20 cellular contexts compared by ENCODE assay signal in the genomic region with DNA sequence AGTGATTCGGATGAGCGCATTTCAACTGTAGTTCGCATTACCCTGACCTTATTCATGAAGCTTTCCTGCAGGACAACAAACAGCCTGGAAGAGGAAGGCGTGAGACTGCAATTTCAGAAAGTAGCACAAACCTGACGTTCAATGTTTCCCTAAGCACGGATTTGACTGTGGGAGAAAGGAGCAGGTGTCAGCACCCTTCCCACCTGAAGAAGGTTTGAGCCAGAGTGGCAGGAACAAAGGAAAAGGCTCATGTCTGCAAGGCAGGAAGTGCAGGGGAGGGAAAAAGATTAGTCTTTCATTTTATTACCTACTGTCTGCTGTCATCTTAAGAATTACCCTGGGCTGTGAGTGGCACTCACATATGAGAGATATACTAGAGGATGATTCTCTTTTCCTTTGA.
"Had no signal": no experiment of that assay in that cellular context is flagged by ENCODE, and none has a peak within 500 bp of the region (broad histone marks: within the 10 kb centered on the region; RNA-seq: fewer than 3 reads in every experiment).

No MANE protein-coding gene starts in this region.

- H3K4me1 ChIP-seq: colonic mucosa had no signal

- H3K4me2 ChIP-seq: PC-9 had no signal

- H3K27me3 ChIP-seq: adrenal gland, colonic mucosa had no signal

- H3K36me3 ChIP-seq: adrenal gland, colonic mucosa had no signal

- H2AFZ ChIP-seq: PC-9 had no signal

- H3K4me3 ChIP-seq: adrenal gland, colonic mucosa, K562, PC-9 had no signal

- H3K27ac ChIP-seq: adrenal gland, colonic mucosa, PC-9 had no signal

- DNase-seq: activated CD4-positive, alpha-beta memory T cell treated with anti-CD3 and anti-CD28 coated beads, Interleukin-2, amount 10 ng/mL, durations not matched to agents 7 days and 5 days; activated CD4-positive, alpha-beta T cell treated with anti-CD3 and anti-CD28 coated beads for 1 hour; activated CD4-positive, alpha-beta T cell treated with anti-CD3 and anti-CD28 coated beads, Interleukin-2, amount 10 ng/mL, durations not matched to agents 7 days and 5 days; activated naive CD4-positive, alpha-beta T cell treated with anti-CD3 and anti-CD28 coated beads, Interleukin-2, amount 50 U/mL, for 16 hours; activated naive CD8-positive, alpha-beta T cell treated with anti-CD3 and anti-CD28 coated beads, Interleukin-2, amount 10 ng/mL, durations not matched to agents 7 days and 5 days; activated T-cell treated with anti-CD3 and anti-CD28 coated beads for 4 hours; activated T-cell treated with anti-CD3 and anti-CD28 coated beads, Interleukin-2, amount 50 U/mL, for 48 hours; adrenal gland; anterior cingulate cortex; colonic mucosa; Kasumi-1; NCI-H1694; NCI-H2029 treated with DMSO at 0.1 percent for 48 hours; NCI-H345; NCI-H524; PC-9; SIG-M5; T-helper 17 cell; T-helper 9 cell had no signal

- H3K9me3 ChIP-seq: adrenal gland, colonic mucosa had no signal
